9 cellular contexts compared by ENCODE assay signal in the genomic region with DNA sequence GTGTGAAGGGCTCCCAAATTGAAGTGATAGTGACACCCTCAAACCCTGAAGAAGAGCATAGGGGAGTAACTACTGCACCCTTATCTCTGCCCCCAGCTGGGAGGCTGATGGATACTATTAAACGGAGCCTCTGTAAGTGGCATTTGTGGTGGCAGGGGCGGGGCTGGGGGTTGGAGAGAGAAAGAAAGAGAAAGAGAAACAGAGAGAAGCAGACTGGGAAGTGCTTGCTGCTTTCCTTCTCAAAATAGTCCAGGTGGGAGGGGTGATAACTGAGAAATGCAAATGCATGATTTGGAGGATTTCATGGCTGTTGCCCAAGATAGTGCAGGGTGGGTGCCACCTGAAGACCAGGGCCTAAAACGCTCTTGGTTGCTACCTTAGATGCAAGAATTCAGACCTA.
A peak's percentile ranks its signal among the peaks of the same experiment; 100 is the strongest.
DNase-seq lines count a peak whose midpoint lies in the region; ATAC-seq and FAIRE-seq lines count a peak whose summit lies in the region.
"Had no signal": no experiment of that assay in that cellular context is flagged by ENCODE, and none has a peak within 500 bp of the region (broad histone marks: within the 10 kb centered on the region; RNA-seq: fewer than 3 reads in every experiment).

No MANE protein-coding gene starts in this region.

- H3K9me3 ChIP-seq in small intestine (ENCODE audit: control insufficient read depth, low read depth), result no peaks in the 10 kb centered on the region

- no peak overlapping the region for H3K27ac ChIP-seq in small intestine (ENCODE audit: low read depth in 1 of 2, low read length in 1 of 2)

- FAIRE-seq in small intestine (lab: Jason Lieb, UNC), result no peak
- FAIRE-seq: A204.1 had no signal

- DNase-seq in NCI-H2029 (lab: John Stamatoyannopoulos, UW), result peak; percentile 31
- DNase-seq in NCI-H2029 treated with DMSO at 0.1 percent for 48 hours (lab: John Stamatoyannopoulos, UW), result no peak
- peak; percentile 4 for DNase-seq in activated T-cell treated with anti-CD3 and anti-CD28 coated beads for 48 hours (ENCODE audit: low read depth)
- no peak for DNase-seq in stimulated activated effector memory CD8-positive, alpha-beta T cell treated with anti-CD3 and anti-CD28 coated beads, Interleukin-12 subunit alpha, Interleukin-12 subunit beta, amount 100 ng/mL, for 72 hours (ENCODE audit: low spot score in 2 of 2)
- no peak for DNase-seq in iPS-NIHi11 (ENCODE audit: low spot score)
- no peak for DNase-seq in small intestine
- DNase-seq in NCI-H1105 treated with DMSO at 0.1 percent for 48 hours (lab: John Stamatoyannopoulos, UW), result no peak

- peak; percentile 95 for ATAC-seq in HG03354 (IDR thresholded peaks at IDR 0.05; ENCODE audit: poor library complexity, severe bottlenecking, unreplicated experiment)
- ATAC-seq in stimulated activated effector memory CD8-positive, alpha-beta T cell treated with anti-CD3 and anti-CD28 coated beads, Interleukin-12 subunit alpha, Interleukin-12 subunit beta, amount 100 ng/mL, for 72 hours, result peak; percentile 69

- peaks cover 27% of the 10 kb centered on the region for H3K4me1 Mint-ChIP-seq in stimulated activated effector memory CD8-positive, alpha-beta T cell treated with anti-CD3 and anti-CD28 coated beads, Interleukin-12 subunit alpha, Interleukin-12 subunit beta, amount 100 ng/mL, for 72 hours

- no peak overlapping the region for H3K4me3 ChIP-seq in small intestine (ENCODE audit: low read depth in 1 of 2, low read length in 2 of 2)

- no peaks in the 10 kb centered on the region for H3K27me3 ChIP-seq in small intestine (ENCODE audit: control insufficient read depth in 2 of 2, insufficient read depth in 2 of 2, low read length in 2 of 2)

- WGBS in small intestine, 3 donors, result 34 to 43% (median 35%) methylated on average over 3 of the region's 3 CpGs

- H3K27ac Mint-ChIP-seq in stimulated activated effector memory CD8-positive, alpha-beta T cell treated with anti-CD3 and anti-CD28 coated beads, Interleukin-12 subunit alpha, Interleukin-12 subunit beta, amount 100 ng/mL, for 72 hours, result peak overlapping the region; percentile 79

- H3K4me1 ChIP-seq in small intestine (ENCODE audit: control insufficient read depth in 2 of 2, insufficient read depth in 1 of 2, low read depth in 1 of 2, low read length in 1 of 2), result no peaks in the 10 kb centered on the region

- H3K9me3 Mint-ChIP-seq in stimulated activated effector memory CD8-positive, alpha-beta T cell treated with anti-CD3 and anti-CD28 coated beads, Interleukin-12 subunit alpha, Interleukin-12 subunit beta, amount 100 ng/mL, for 72 hours, result no peaks in the 10 kb centered on the region

- H3K36me3 Mint-ChIP-seq in stimulated activated effector memory CD8-positive, alpha-beta T cell treated with anti-CD3 and anti-CD28 coated beads, Interleukin-12 subunit alpha, Interleukin-12 subunit beta, amount 100 ng/mL, for 72 hours, result no peaks in the 10 kb centered on the region

- H3K4me3 Mint-ChIP-seq in stimulated activated effector memory CD8-positive, alpha-beta T cell treated with anti-CD3 and anti-CD28 coated beads, Interleukin-12 subunit alpha, Interleukin-12 subunit beta, amount 100 ng/mL, for 72 hours, result peak overlapping the region; percentile 34

- no peaks in the 10 kb centered on the region for H3K36me3 ChIP-seq in small intestine (ENCODE audit: control insufficient read depth in 2 of 2, insufficient read depth in 2 of 2, low read length in 2 of 2)

Comparison
In these comparisons a context has a peak if more than half of its experiments do, and no peak if none do; other contexts are left out.
1. DNase-seq: peak in NCI-H2029 (single experiment) and activated T-cell treated with anti-CD3 and anti-CD28 coated beads for 48 hours (single experiment); none in NCI-H2029 treated with DMSO at 0.1 percent for 48 hours (single experiment), stimulated activated effector memory CD8-positive, alpha-beta T cell treated with anti-CD3 and anti-CD28 coated beads, Interleukin-12 subunit alpha, Interleukin-12 subunit beta, amount 100 ng/mL, for 72 hours (0 of 2), iPS-NIHi11 (single experiment), small intestine (single experiment) and NCI-H1105 treated with DMSO at 0.1 percent for 48 hours (single experiment).